15 cellular contexts compared by ENCODE assay signal in genomic region chr10:21625623-21626229, GRCh38.
DNase-seq lines count a peak whose midpoint lies in the region; ATAC-seq and TF ChIP-seq lines count a peak whose summit lies in the region.
"Had no signal": no experiment of that assay in that cellular context is flagged by ENCODE, and none has a peak within 500 bp of the region (broad histone marks: within the 10 kb centered on the region; RNA-seq: fewer than 3 reads in every experiment).

No MANE protein-coding gene starts in this region.

- ATAC-seq in activated naive CD4-positive, alpha-beta T cell treated with anti-CD3 and anti-CD28 coated beads, Interleukin-2, amount 50 U/mL, for 72 hours: no peak
- no peak for ATAC-seq in GM23338
- ATAC-seq in WTC11: no peak

- no peak overlapping the region for H3K4me3 ChIP-seq in GM23338
- peak overlapping the region in 1 of 2 experiments; percentile 5 for H3K4me3 ChIP-seq in neutrophil (ENCODE audit: low read depth in 1 of 2, low read length in 1 of 2)
- H3K4me3 ChIP-seq: Peyer's patch had no signal

- H3K9me2 ChIP-seq in GM23338 (ENCODE audit: insufficient read depth): no peaks in the 10 kb centered on the region; the same call in 1 of the 2 replicates

- no peak overlapping the region for H3K4me2 ChIP-seq in GM23338
- H3K4me2 ChIP-seq: KMS-11 had no signal

- H3K4me1 ChIP-seq in GM23338 (ENCODE audit: insufficient read depth): no peaks in the 10 kb centered on the region
- H3K4me1 ChIP-seq in neutrophil (ENCODE audit: control insufficient read depth in 1 of 2, insufficient read depth in 1 of 2, low read depth in 1 of 2, low read length in 1 of 2): peaks cover 21 to 24% of the 10 kb centered on the region in 2 experiments
- H3K4me1 ChIP-seq: Peyer's patch had no signal

- H3K36me3 ChIP-seq in GM23338 (ENCODE audit: insufficient read depth) (0 out of 2 replicates have a peak, but pooled peaks cover 7% of the 10 kb centered on the region), neutrophil (no peaks in the 10 kb centered on the region)

- 0 out of 2 replicates have a peak, but pooled peaks cover 6% of the 10 kb centered on the region for H4K20me1 ChIP-seq in GM23338 (replicated peaks; ENCODE audit: insufficient read depth)

- H3K79me2 ChIP-seq in GM23338 (replicated peaks; ENCODE audit: insufficient read depth): peaks cover 23% of the 10 kb centered on the region

- H3K9me3 ChIP-seq in neutrophil: no peaks in the 10 kb centered on the region
- H3K9me3 ChIP-seq: Peyer's patch had no signal

- TF ChIP-seq CTCF in GM23338 (conservative IDR thresholded peaks at IDR 0.05; ENCODE audit: low read depth in 2 of 2): no peak
- TF ChIP-seq CTCF in WTC11 (IDR thresholded peaks at IDR 0.05): no peak
- no peak for TF ChIP-seq CTCF in neutrophil (IDR thresholded peaks at IDR 0.05)

- intact Hi-C loops in activated naive CD4-positive, alpha-beta T cell treated with anti-CD3 and anti-CD28 coated beads for 36 hours (cut with micrococcal nuclease): no loop called here

- no peaks in the 10 kb centered on the region for H3K27me3 Mint-ChIP-seq in activated naive CD4-positive, alpha-beta T cell treated with anti-CD3 and anti-CD28 coated beads for 36 hours (ENCODE audit: low read depth)
- peaks cover 2% of the 10 kb centered on the region for H3K27me3 Mint-ChIP-seq in GM23338 (ENCODE audit: insufficient read depth, low read depth, poor library complexity)
- no peaks in the 10 kb centered on the region for H3K27me3 Mint-ChIP-seq in WTC11 (ENCODE audit: low read depth)

- no peaks in the 10 kb centered on the region for H3K9me3 Mint-ChIP-seq in activated naive CD4-positive, alpha-beta T cell treated with anti-CD3 and anti-CD28 coated beads, Interleukin-2, amount 50 U/mL, for 72 hours
- no peaks in the 10 kb centered on the region for H3K9me3 Mint-ChIP-seq in activated naive CD4-positive, alpha-beta T cell treated with anti-CD3 and anti-CD28 coated beads for 36 hours
- H3K9me3 Mint-ChIP-seq in GM23338 (no peaks in the 10 kb centered on the region), WTC11 (no peaks in the 10 kb centered on the region)
- H3K9me3 Mint-ChIP-seq: HFFc6 had no signal

- H3K4me1 Mint-ChIP-seq in activated naive CD4-positive, alpha-beta T cell treated with anti-CD3 and anti-CD28 coated beads for 36 hours (ENCODE audit: low read depth): peaks cover 23% of the 10 kb centered on the region
- H3K4me1 Mint-ChIP-seq in GM23338 (peaks cover 5% of the 10 kb centered on the region), WTC11 (peaks cover 7% of the 10 kb centered on the region; the same call in 1 of the 2 replicates)

- peak overlapping the region; percentile 3 to 60 for H3K27ac Mint-ChIP-seq in activated naive CD4-positive, alpha-beta T cell treated with anti-CD3 and anti-CD28 coated beads, Interleukin-2, amount 50 U/mL, for 72 hours
- H3K27ac Mint-ChIP-seq in activated naive CD4-positive, alpha-beta T cell treated with anti-CD3 and anti-CD28 coated beads for 36 hours: no peak overlapping the region
- H3K27ac Mint-ChIP-seq in GM23338 (peak overlapping the region; percentile 20), WTC11 (peak overlapping the region; percentile 82; the same call in 1 of the 2 replicates)
- H3K27ac Mint-ChIP-seq: HFFc6 had no signal

- no peaks in the 10 kb centered on the region for H3F3A ChIP-seq in GM23338 (replicated peaks; ENCODE audit: low read depth)

- no peak overlapping the region for H3K4me3 Mint-ChIP-seq in activated naive CD4-positive, alpha-beta T cell treated with anti-CD3 and anti-CD28 coated beads for 36 hours
- H3K4me3 Mint-ChIP-seq in GM23338 (no peak overlapping the region), WTC11 (no peak overlapping the region)
- H3K4me3 Mint-ChIP-seq: HFFc6 had no signal

- no peak for DNase-seq in activated naive CD4-positive, alpha-beta T cell treated with anti-CD3 and anti-CD28 coated beads, Interleukin-2, amount 50 U/mL, for 72 hours (ENCODE audit: low spot score in 2 of 2)
- DNase-seq in activated naive CD4-positive, alpha-beta T cell treated with anti-CD3 and anti-CD28 coated beads for 36 hours: no peak
- no peak for DNase-seq in GM23338 (ENCODE audit: low spot score)
- no peak for DNase-seq in WTC11 (ENCODE audit: low spot score)
- DNase-seq in NCI-H82 (lab: John Stamatoyannopoulos, UW): no peak
- no peak for DNase-seq in NCI-H526 (lab: John Stamatoyannopoulos, UW)
- DNase-seq: AML-193, GF-D8, NCI-H1105 treated with DMSO at 0.1 percent for 48 hours, NCI-H187, Peyer's patch, SIG-M5 had no signal

- H3K27ac ChIP-seq in GM23338 (ENCODE audit: low read depth) (peak overlapping the region; percentile 34; the same call in 1 of the 2 replicates), neutrophil (peak overlapping the region; percentile 75)
- H3K27ac ChIP-seq: KMS-11, Peyer's patch had no signal

- POLR2A ChIA-PET in WTC11 (lab: Charles Lee): no interaction called here

- H3K36me3 Mint-ChIP-seq in activated naive CD4-positive, alpha-beta T cell treated with anti-CD3 and anti-CD28 coated beads, Interleukin-2, amount 50 U/mL, for 72 hours: peaks cover 34 to 41% of the 10 kb centered on the region in 2 donors
- peaks cover 36% of the 10 kb centered on the region for H3K36me3 Mint-ChIP-seq in activated naive CD4-positive, alpha-beta T cell treated with anti-CD3 and anti-CD28 coated beads for 36 hours (ENCODE audit: low read depth)
- H3K36me3 Mint-ChIP-seq in GM23338 (ENCODE audit: low read depth): peaks cover 30% of the 10 kb centered on the region
- H3K36me3 Mint-ChIP-seq in WTC11: peaks cover 18% of the 10 kb centered on the region

- H3K27me3 ChIP-seq in GM23338 (ENCODE audit: insufficient read depth) (no peaks in the 10 kb centered on the region), neutrophil (no peaks in the 10 kb centered on the region)
- H3K27me3 ChIP-seq: Peyer's patch had no signal

- CTCF ChIA-PET in activated naive CD4-positive, alpha-beta T cell treated with anti-CD3 and anti-CD28 coated beads for 36 hours (lab: Charles Lee): interaction anchor here (1.3 kb wide), 1 partner anchor 14 kb away, joined by 3 read pairs; no protein-coding TSS in a partner anchor
- CTCF ChIA-PET in WTC11 (lab: Charles Lee): no interaction called here

- no peak overlapping the region for H2AFZ ChIP-seq in GM23338

TF ChIP-seq in GM23338, 12 proteins besides CTCF, POLR2A, EP300 and RAD21 (continues in another document):
- TF ChIP-seq NANOG (IDR thresholded peaks at IDR 0.05; ENCODE audit: borderline replicate concordance) (no peak), ETS1 (IDR thresholded peaks at IDR 0.05) (no peak), EZH2 (IDR thresholded peaks at IDR 0.05; ENCODE audit: low read depth, unreplicated experiment) (no peak)

TF ChIP-seq in WTC11, 78 proteins besides CTCF, POLR2A, EP300 and RAD21 (continues in another document):
- no peak for TF ChIP-seq GRHL2 (CRISPR knock-in tag; IDR thresholded peaks at IDR 0.05; ENCODE audit: insufficient replicate concordance, severe bottlenecking)
- no peak for TF ChIP-seq KAT7 (CRISPR knock-in tag; IDR thresholded peaks at IDR 0.05; ENCODE audit: borderline replicate concordance)
- no peak for TF ChIP-seq CDX4 (CRISPR knock-in tag; IDR thresholded peaks at IDR 0.05; ENCODE audit: borderline replicate concordance)
- TF ChIP-seq CBFB (CRISPR knock-in tag; IDR thresholded peaks at IDR 0.05; ENCODE audit: low read depth): no peak
- TF ChIP-seq ZNF423 (CRISPR knock-in tag; IDR thresholded peaks at IDR 0.05): no peak
- no peak for TF ChIP-seq ELF4 (CRISPR knock-in tag; IDR thresholded peaks at IDR 0.05; ENCODE audit: low read depth)
- no peak for TF ChIP-seq ZNF219 (CRISPR knock-in tag; IDR thresholded peaks at IDR 0.05; ENCODE audit: borderline replicate concordance)
- TF ChIP-seq MAX (CRISPR knock-in tag; IDR thresholded peaks at IDR 0.05): no peak
- TF ChIP-seq TEAD4 (CRISPR knock-in tag; IDR thresholded peaks at IDR 0.05): no peak
- TF ChIP-seq ZNF138 (CRISPR knock-in tag; conservative IDR thresholded peaks at IDR 0.05): no peak
- TF ChIP-seq NFATC4 (CRISPR knock-in tag; IDR thresholded peaks at IDR 0.05): no peak
- TF ChIP-seq EMX1 (CRISPR knock-in tag; IDR thresholded peaks at IDR 0.05): no peak
- TF ChIP-seq NR2C2 (CRISPR knock-in tag; IDR thresholded peaks at IDR 0.05): no peak
- TF ChIP-seq ZBTB43 (CRISPR knock-in tag; IDR thresholded peaks at IDR 0.05): no peak
- no peak for TF ChIP-seq E2F1 (CRISPR knock-in tag; IDR thresholded peaks at IDR 0.05)
- no peak for TF ChIP-seq ZNF671 (CRISPR knock-in tag; IDR thresholded peaks at IDR 0.05)
